ENCODE assay signal across 8 cellular contexts in genomic region chr11:118791015-118791960, GRCh38. TPM values are rescaled to one million over a fixed set of nuclear protein-coding genes. Genes with fewer than 3 reads are reported as not detected.
DNase-seq lines count a peak whose midpoint lies in the region; ATAC-seq lines count a peak whose summit lies in the region.

Gene DDX6, minus strand, starts transcription at chr11:118791164. Its CDS starts 4,913 bp downstream, at chr11:118786251.

- H3K27ac ChIP-seq in epithelial cell of prostate: peak within 1 kb of the TSS; percentile 91

- DNase-seq in CD1c-positive myeloid dendritic cell (ENCODE audit: extremely low spot score) (peak; percentile 95), HuH-7.5 (ENCODE audit: low spot score) (peak; percentile 72), OCI-M1 (lab: John Stamatoyannopoulos, UW) (peak; percentile 93), activated T-cell treated with anti-CD3 and anti-CD28 coated beads for 48 hours (ENCODE audit: low read depth) (peak; percentile 90), epithelial cell of prostate (ENCODE audit: low read depth, low spot score) (peak; percentile 33), mucosa of gallbladder (ENCODE audit: low spot score) (peak; percentile 88)
- DNase-seq in stimulated activated CD8-positive, alpha-beta memory T cell treated with anti-CD3 and anti-CD28 coated beads, Interleukin-4, amount 100 ng/mL, for 1 hour (ENCODE audit: low read depth in 2 of 2, low spot score in 1 of 2): peak; percentile 79 to 82

- peak; percentile 44 for ATAC-seq in GM19463 (IDR thresholded peaks at IDR 0.05; ENCODE audit: unreplicated experiment)

RNA-seq across cellular contexts. Expression of gene DDX6, which starts in this region (rescaled TPM):
- 98.9 TPM for total RNA-seq in mucosa of gallbladder

Comparison
In these comparisons a context has a peak if more than half of its experiments do, and no peak if none do; other contexts are left out.
1. Peak in every context shown above with its lines: DNase-seq, ATAC-seq and H3K27ac ChIP-seq.
2. DNase-seq: peak in every context shown above with its lines; median percentile 95 in CD1c-positive myeloid dendritic cell; 93 in OCI-M1; 90 in activated T-cell treated with anti-CD3 and anti-CD28 coated beads for 48 hours; 88 in mucosa of gallbladder; 80 in stimulated activated CD8-positive, alpha-beta memory T cell treated with anti-CD3 and anti-CD28 coated beads, Interleukin-4, amount 100 ng/mL, for 1 hour; 72 in HuH-7.5; 33 in epithelial cell of prostate.